In genomic region chr4:39476181-39476873, GRCh38 we compare ENCODE assay signal across 17 cellular contexts. TPM values are rescaled to one million over a fixed set of nuclear protein-coding genes. Genes with fewer than 3 reads are reported as not detected.
A peak's percentile ranks its signal among the peaks of the same experiment; 100 is the strongest.
DNase-seq lines count a peak whose midpoint lies in the region; TF ChIP-seq lines count a peak whose summit lies in the region.
"Had no signal": no experiment of that assay in that cellular context is flagged by ENCODE, and none has a peak within 500 bp of the region (broad histone marks: within the 10 kb centered on the region; RNA-seq: fewer than 3 reads in every experiment).

No MANE protein-coding gene starts in this region.

- H2BK120ac ChIP-seq in mesenchymal stem cell (ENCODE audit: low read depth, low read length) = no peak overlapping the region

- no peak overlapping the region for H2BK12ac ChIP-seq in mesenchymal stem cell (ENCODE audit: low read length in 2 of 2)

- no peak overlapping the region for H3K4me2 ChIP-seq in mesenchymal stem cell (ENCODE audit: low read length, poor library complexity, severe bottlenecking)

- intact Hi-C loops in cardiac septum (cut with DNase I) (no loop called here), prostate gland (cut with DNase I) (no loop called here)

- H3K9ac ChIP-seq in mesenchymal stem cell (ENCODE audit: low read length) = peak overlapping the region; percentile 24

- H4K8ac ChIP-seq in mesenchymal stem cell (ENCODE audit: low read length) = no peak overlapping the region

- no peak overlapping the region for H3K4ac ChIP-seq in mesenchymal stem cell (ENCODE audit: low read depth in 1 of 2, low read length in 2 of 2)

- H2AFZ ChIP-seq in mesenchymal stem cell (ENCODE audit: low read depth, low read length) = no peak overlapping the region

- DNase-seq in right atrium auricular region (ENCODE audit: low spot score) = peak; percentile 46
- DNase-seq in cardiac septum (ENCODE audit: low spot score) = no peak
- DNase-seq in amniotic epithelial cell (ENCODE audit: low read depth) = peak; percentile 52
- no peak for DNase-seq in mesenchymal stem cell
- no peak for DNase-seq in NCI-H345 (lab: John Stamatoyannopoulos, UW)
- DNase-seq in MV-4-11 (lab: John Stamatoyannopoulos, UW) = no peak
- no peak for DNase-seq in effector CD8-positive, alpha-beta T cell (lab: John Stamatoyannopoulos, UW)
- no peak for DNase-seq in prostate gland (ENCODE audit: low spot score)
- DNase-seq: BE2C; CD4-positive, CD25-positive, alpha-beta regulatory T cell; COR-L47; GF-D8; H9; NCI-H1436; NCI-H2029; NCI-H446 treated with DMSO at 0.1 percent for 48 hours; Peyer's patch had no signal

- H3K27ac ChIP-seq in right atrium auricular region (no peak overlapping the region), mesenchymal stem cell (ENCODE audit: low read length, poor library complexity, severe bottlenecking) (no peak overlapping the region), prostate gland (no peak overlapping the region)
- H3K27ac ChIP-seq: Peyer's patch had no signal

- no peak overlapping the region for H3K18ac ChIP-seq in mesenchymal stem cell (ENCODE audit: low read depth in 1 of 2, low read length in 2 of 2)

- H2BK15ac ChIP-seq in mesenchymal stem cell (ENCODE audit: low read depth, poor library complexity, severe bottlenecking) = no peak overlapping the region

- no peaks in the 10 kb centered on the region for H3K9me3 ChIP-seq in right atrium auricular region
- no peaks in the 10 kb centered on the region for H3K9me3 ChIP-seq in mesenchymal stem cell (ENCODE audit: control insufficient read depth, low read length)
- no peaks in the 10 kb centered on the region for H3K9me3 ChIP-seq in prostate gland
- H3K9me3 ChIP-seq: BE2C, Peyer's patch had no signal

- H3K23ac ChIP-seq in mesenchymal stem cell (ENCODE audit: low read length in 2 of 2) = no peak overlapping the region

- H2AK5ac ChIP-seq in mesenchymal stem cell (ENCODE audit: low read length, severe bottlenecking) = no peak overlapping the region

- H3K36me3 ChIP-seq in right atrium auricular region = peaks cover 21% of the 10 kb centered on the region
- peaks cover 4 to 22% of the 10 kb centered on the region in 2 experiments for H3K36me3 ChIP-seq in mesenchymal stem cell (ENCODE audit: control insufficient read depth in 1 of 2, insufficient read depth in 2 of 2, low read depth in 1 of 2, low read length in 2 of 2)
- H3K36me3 ChIP-seq in prostate gland = no peaks in the 10 kb centered on the region

- no peak for TF ChIP-seq POLR2A in prostate gland (IDR thresholded peaks at IDR 0.05)

- H3K14ac ChIP-seq in mesenchymal stem cell (ENCODE audit: low read length in 2 of 2) = no peak overlapping the region

- WGBS in mesenchymal stem cell = 81% methylated on average over 5 of the region's 5 CpGs
- 79% methylated on average over 5 of the region's 5 CpGs for WGBS in prostate gland

- TF ChIP-seq CTCF in right atrium auricular region (IDR thresholded peaks at IDR 0.05) (no peak), prostate gland (IDR thresholded peaks at IDR 0.05) (no peak)

- no peak overlapping the region for H3K4me3 ChIP-seq in right atrium auricular region
- no peak overlapping the region for H3K4me3 ChIP-seq in mesenchymal stem cell (ENCODE audit: insufficient read depth in 1 of 2, low read depth in 1 of 2, low read length in 2 of 2)
- no peak overlapping the region for H3K4me3 ChIP-seq in prostate gland
- H3K4me3 ChIP-seq: Peyer's patch had no signal

- no peaks in the 10 kb centered on the region for H3K4me1 ChIP-seq in right atrium auricular region
- no peaks in the 10 kb centered on the region for H3K4me1 ChIP-seq in mesenchymal stem cell (ENCODE audit: control insufficient read depth, insufficient read depth, low read depth, low read length)
- no peaks in the 10 kb centered on the region for H3K4me1 ChIP-seq in prostate gland (replicated peaks)
- H3K4me1 ChIP-seq: Peyer's patch had no signal

- no peak overlapping the region for H4K91ac ChIP-seq in mesenchymal stem cell (ENCODE audit: low read length)

- no peak overlapping the region for H2BK5ac ChIP-seq in mesenchymal stem cell (ENCODE audit: low read depth, low read length, poor library complexity, severe bottlenecking)

- no peaks in the 10 kb centered on the region for H3K79me1 ChIP-seq in mesenchymal stem cell (replicated peaks; ENCODE audit: low read length, poor library complexity, severe bottlenecking)

- H3K27me3 ChIP-seq in right atrium auricular region (no peaks in the 10 kb centered on the region), mesenchymal stem cell (ENCODE audit: control insufficient read depth in 1 of 2, insufficient read depth in 1 of 2, low read length in 2 of 2) (no peaks in the 10 kb centered on the region), prostate gland (replicated peaks; ENCODE audit: insufficient read depth) (no peaks in the 10 kb centered on the region)
- H3K27me3 ChIP-seq: BE2C, Peyer's patch had no signal

RNA-seq across cellular contexts. Expression of gene LIAS, which starts 17.5 kb away (rescaled TPM):
- total RNA-seq in right atrium auricular region (10 to 100 TPM in 1 of 2 donors, 1 to 10 TPM in 1; 6.9 to 18.7 TPM), cardiac septum (15.2 TPM), prostate gland (10 to 100 TPM; 11.2 to 15.3 TPM)
- 8.4 TPM for polyA plus RNA-seq in mesenchymal stem cell (2013, experiment 1 of 2)
- 8.1 TPM for polyA plus RNA-seq in mesenchymal stem cell (2013, experiment 2 of 2)

RNA-seq across cellular contexts. Expression of gene RPL9, which starts 17.6 kb away (rescaled TPM):
- 1,000 to 10,000 TPM; 2,057 to 2,637 TPM for total RNA-seq in right atrium auricular region
- total RNA-seq in cardiac septum = 532 TPM
- polyA plus RNA-seq in mesenchymal stem cell (2013, experiment 1 of 2) = 1,728 TPM
- 1,807 TPM for polyA plus RNA-seq in mesenchymal stem cell (2013, experiment 2 of 2)
- 1,000 to 10,000 TPM; 1,563 to 5,624 TPM for total RNA-seq in prostate gland

RNA-seq across cellular contexts. Expression of gene UGDH, which starts 50.9 kb away (rescaled TPM):
- total RNA-seq in right atrium auricular region (10 to 100 TPM; 12.2 to 34.7 TPM), cardiac septum (18.1 TPM), prostate gland (100 to 1,000 TPM in 1 of 2 donors, 10 to 100 TPM in 1; 59.0 to 147 TPM)
- polyA plus RNA-seq in mesenchymal stem cell (2013, experiment 1 of 2) = 56.0 TPM
- 52.3 TPM for polyA plus RNA-seq in mesenchymal stem cell (2013, experiment 2 of 2)

Comparison
In these comparisons a context has a peak if more than half of its experiments do, and no peak if none do; other contexts are left out.
1. DNase-seq: peak in right atrium auricular region (single experiment) and amniotic epithelial cell (single experiment); none in cardiac septum (single experiment), mesenchymal stem cell (single experiment), NCI-H345 (single experiment), MV-4-11 (single experiment), effector CD8-positive, alpha-beta T cell (single experiment) and prostate gland (single experiment).